ENCODE assay signal across 1 cellular context in the genomic region with DNA sequence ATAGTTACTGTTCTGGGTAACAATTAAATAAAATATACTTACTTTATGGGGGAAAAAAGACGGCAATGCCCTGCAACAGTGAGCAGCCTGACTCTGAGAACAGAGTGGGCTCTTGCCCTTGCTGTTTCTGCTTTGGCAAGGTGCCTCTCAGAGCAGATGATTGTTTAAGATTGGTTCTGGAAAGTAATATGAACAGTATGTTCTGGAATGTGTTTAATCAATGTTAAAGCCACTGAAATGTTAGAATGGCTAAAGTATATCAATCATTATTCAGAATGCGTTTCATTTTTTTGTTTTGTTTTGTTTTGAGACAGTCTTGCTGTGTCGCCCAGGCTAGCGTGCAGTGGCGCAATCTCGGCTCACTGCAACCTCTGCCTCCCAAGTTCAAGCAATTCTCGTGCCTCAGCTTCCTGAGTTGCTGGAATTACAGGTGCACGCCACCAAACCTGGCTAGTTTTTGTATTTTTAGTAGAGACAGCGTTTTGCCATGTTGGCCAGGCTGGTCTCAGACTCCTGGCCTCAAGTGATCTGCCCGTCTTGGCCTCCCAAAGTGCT.
A peak's percentile ranks its signal among the peaks of the same experiment; 100 is the strongest.
TF ChIP-seq lines count a peak whose summit lies in the region.

No MANE protein-coding gene starts in this region.

TF ChIP-seq in K562, 482 proteins besides CTCF, POLR2A, EP300 and RAD21:
- TF ChIP-seq CEBPB (tag; IDR thresholded peaks at IDR 0.05) = peak; percentile 47; the same call in 1 of the 2 replicates
